ENCODE assay signal across 19 cellular contexts in genomic region chr6:133092771-133093170, GRCh38.
"Had no signal": no experiment of that assay in that cellular context is flagged by ENCODE, and none has a peak within 500 bp of the region (broad histone marks: within the 10 kb centered on the region; RNA-seq: fewer than 3 reads in every experiment).

No MANE protein-coding gene starts in this region.

- DNase-seq: activated B cell treated with CpG ODN at 0.5 μM for 24 hours; activated CD4-positive, alpha-beta memory T cell treated with anti-CD3 and anti-CD28 coated beads for 36 hours; activated CD4-positive, alpha-beta T cell treated with anti-CD3 and anti-CD28 coated beads for 36 hours; activated naive CD4-positive, alpha-beta T cell treated with Interleukin-2 at 50 U/mL for 16 hours; activated naive CD8-positive, alpha-beta T cell treated with anti-CD3 and anti-CD28 coated beads for 36 hours; activated T-cell treated with anti-CD3 and anti-CD28 coated beads, Interleukin-2, amount 50 U/mL, for 48 hours; colonic mucosa; heart right ventricle; islet precursor cell; left colon; pancreas; psoas muscle; spleen; stimulated activated CD4-positive, alpha-beta T cell treated with anti-CD3 and anti-CD28 coated beads, Interleukin-4, amount 100 ng/mL, for 1 hour; stimulated activated naive CD4-positive, alpha-beta T cell; T1000; upper lobe of left lung had no signal

- H3K4me1 ChIP-seq: breast epithelium, colonic mucosa, heart right ventricle, psoas muscle, right atrium auricular region, spleen, upper lobe of left lung had no signal

- H3K36me3 ChIP-seq: breast epithelium, colonic mucosa, heart right ventricle, pancreas, right atrium auricular region, spleen, upper lobe of left lung had no signal

- H3K27ac ChIP-seq: breast epithelium, colonic mucosa, heart right ventricle, psoas muscle, right atrium auricular region, spleen, upper lobe of left lung had no signal

- H3K4me3 ChIP-seq: breast epithelium, colonic mucosa, heart right ventricle, pancreas, psoas muscle, right atrium auricular region, spleen, upper lobe of left lung had no signal

- H3K27me3 ChIP-seq: breast epithelium, colonic mucosa, heart right ventricle, pancreas, right atrium auricular region, spleen, upper lobe of left lung had no signal

- H3K9me3 ChIP-seq: breast epithelium, colonic mucosa, heart right ventricle, pancreas, psoas muscle, right atrium auricular region, spleen, upper lobe of left lung had no signal
